ENCODE assay signal across 35 cellular contexts in the genomic region with DNA sequence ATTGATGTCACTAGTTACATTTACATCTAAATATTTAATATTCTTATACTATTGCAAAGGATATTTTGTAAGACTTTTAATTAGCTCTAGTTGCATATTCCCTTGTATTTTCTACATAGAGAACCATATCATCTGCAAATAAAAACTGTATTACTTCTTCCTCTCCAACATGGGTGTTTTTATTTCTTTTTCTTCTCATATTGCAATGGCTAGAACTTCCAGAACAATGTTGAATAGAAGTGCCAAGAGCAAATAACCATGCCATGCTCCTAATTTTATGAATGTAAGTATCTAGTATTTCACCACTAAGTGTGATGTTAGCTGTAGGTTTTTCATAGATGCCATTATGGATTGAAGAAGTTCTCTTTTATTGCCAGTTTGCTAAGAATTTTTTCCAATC.
DNase-seq lines count a peak whose midpoint lies in the region; ATAC-seq, FAIRE-seq and TF ChIP-seq lines count a peak whose summit lies in the region.
"Had no signal": no experiment of that assay in that cellular context is flagged by ENCODE, and none has a peak within 500 bp of the region (broad histone marks: within the 10 kb centered on the region; RNA-seq: fewer than 3 reads in every experiment).

No MANE protein-coding gene starts in this region.

- no peak for ATAC-seq in WTC11
- ATAC-seq: A549; CD8-positive, alpha-beta T cell had no signal

- H3K79me2 ChIP-seq in H1 (ENCODE audit: control insufficient read depth in 1 of 2, insufficient read depth in 2 of 2, low read length in 2 of 2), result no peaks in the 10 kb centered on the region

- H4K8ac ChIP-seq in H1 (ENCODE audit: extremely low read depth, insufficient read depth, low read length), result no peak overlapping the region

- H3K27ac ChIP-seq in HEK293 (ENCODE audit: extremely low read depth, low read depth, low read length) (no peak overlapping the region), H1 (ENCODE audit: low read depth, low read length) (no peak overlapping the region)
- H3K27ac ChIP-seq: 22Rv1; A549; BLaER1; BLaER1 treated with 17β-estradiol and CSF1 and Interleukin-3, amounts not matched to agents 10 nM and 100 nM; C4-2B had no signal

- H2AFZ ChIP-seq in H1 (ENCODE audit: low read length), result no peak overlapping the region

- H2BK15ac ChIP-seq in H1 (ENCODE audit: low read length), result no peak overlapping the region

- FAIRE-seq in H1 (lab: Jason Lieb, UNC), result no peak
- FAIRE-seq: A204.1, A549, D721Med had no signal

- H3K36me3 Mint-ChIP-seq in WTC11, result peaks cover 25% of the 10 kb centered on the region
- H3K36me3 Mint-ChIP-seq: CD14-positive monocyte; CD4-positive, alpha-beta memory T cell; CD4-positive, CD25-positive, alpha-beta regulatory T cell; CD8-positive, alpha-beta T cell had no signal

- no peak for TF ChIP-seq EP300 in H1 (IDR thresholded peaks at IDR 0.05; ENCODE audit: borderline replicate concordance in 1 of 2, low read depth in 2 of 2, low read length in 2 of 2)

- no peak overlapping the region for H3K4me2 ChIP-seq in H1 (ENCODE audit: insufficient read depth in 1 of 2, low read depth in 2 of 2, low read length in 2 of 2)
- H3K4me2 ChIP-seq: A549; BLaER1; BLaER1 treated with 17β-estradiol and CSF1 and Interleukin-3, amounts not matched to agents 10 nM and 100 nM had no signal

- no peak overlapping the region for H4K5ac ChIP-seq in H1 (ENCODE audit: insufficient read length, low read depth, low read length)

- no peak for TF ChIP-seq CTCF in HEK293 (tag by site-specific recombination; IDR thresholded peaks at IDR 0.05)
- no peak for TF ChIP-seq CTCF in WTC11 (IDR thresholded peaks at IDR 0.05)
- TF ChIP-seq CTCF in H1 (IDR thresholded peaks at IDR 0.05; ENCODE audit: control extremely low read depth in 1 of 3, insufficient read depth in 1 of 3, low read depth in 1 of 3, low read length in 3 of 3), result no peak

- H2AK5ac ChIP-seq in H1 (ENCODE audit: low read depth, low read length), result no peak overlapping the region

- H3K4me3 ChIP-seq in HEK293 (ENCODE audit: low read depth, low read length), result no peak overlapping the region
- no peak overlapping the region for H3K4me3 ChIP-seq in H1 (ENCODE audit: extremely low read depth in 1 of 4, insufficient read depth in 2 of 4, low read depth in 3 of 4, low read length in 4 of 4)
- H3K4me3 ChIP-seq: A549; BLaER1; BLaER1 treated with 17β-estradiol and CSF1 and Interleukin-3, amounts not matched to agents 10 nM and 100 nM had no signal

- no peak overlapping the region for H2BK120ac ChIP-seq in H1 (replicated peaks; ENCODE audit: low read depth, low read length)

- no peak overlapping the region for H2BK20ac ChIP-seq in H1 (ENCODE audit: low read length)

- no peaks in the 10 kb centered on the region for H4K20me1 ChIP-seq in H1 (replicated peaks in 1 of 2; ENCODE audit: control insufficient read depth in 1 of 2, insufficient read depth in 2 of 2, low read length in 2 of 2)
- H4K20me1 ChIP-seq: BLaER1; BLaER1 treated with 17β-estradiol and CSF1 and Interleukin-3, amounts not matched to agents 10 nM and 100 nM had no signal

- peaks cover 50% of the 10 kb centered on the region for H3K9me3 Mint-ChIP-seq in WTC11

- TF ChIP-seq POLR2A in H1 (IDR thresholded peaks at IDR 0.05; ENCODE audit: control extremely low read depth in 1 of 2, low read depth in 2 of 2, low read length in 2 of 2), result no peak

- H3K4me1 Mint-ChIP-seq in WTC11, result peaks cover 19% of the 10 kb centered on the region
- H3K4me1 Mint-ChIP-seq: B cell; CD14-positive monocyte; CD4-positive, alpha-beta memory T cell; CD4-positive, CD25-positive, alpha-beta regulatory T cell; CD8-positive, alpha-beta memory T cell had no signal

- H2BK5ac ChIP-seq in H1 (ENCODE audit: low read depth, low read length), result no peak overlapping the region

- POLR2A ChIA-PET in HEK293 (lab: Yijun Ruan, JAX), result no interaction called here
- POLR2A ChIA-PET in WTC11 (lab: Charles Lee), result no interaction called here
- POLR2A ChIA-PET in H1 (lab: Charles Lee; ENCODE audit: partially characterized antibody), result no interaction called here

- H3K79me1 ChIP-seq in H1 (ENCODE audit: low read depth, low read length), result no peaks in the 10 kb centered on the region

- H3K23me2 ChIP-seq in H1 (ENCODE audit: low read depth, low read length), result no peaks in the 10 kb centered on the region

- H3K36me3 ChIP-seq in HEK293 (ENCODE audit: control insufficient read depth in 2 of 2, insufficient read depth in 1 of 2, low read length in 2 of 2) (no peaks in the 10 kb centered on the region), H1 (ENCODE audit: control insufficient read depth in 2 of 4, insufficient read depth in 4 of 4, low read length in 3 of 4) (no peaks in the 10 kb centered on the region)
- H3K36me3 ChIP-seq: BE2C; BLaER1; BLaER1 treated with 17β-estradiol and CSF1 and Interleukin-3, amounts not matched to agents 10 nM and 100 nM had no signal

- H3K9me3 ChIP-seq in HEK293 (ENCODE audit: control insufficient read depth, insufficient read depth, low read depth, low read length) (no peaks in the 10 kb centered on the region), H1 (ENCODE audit: insufficient read depth in 2 of 2, low read depth in 1 of 2, low read length in 1 of 2) (peaks cover 0 to 14% of the 10 kb centered on the region in 2 experiments; a peak in 2 of 4 replicates)
- H3K9me3 ChIP-seq: A549, BE2C had no signal

- CTCF ChIA-PET in HEK293 (lab: Yijun Ruan, JAX) (interaction anchor here (1.2 kb wide), 1 partner anchor 156 kb away, joined by 5 read pairs; no protein-coding TSS in a partner anchor), WTC11 (lab: Charles Lee) (no interaction called here), H1 (lab: Charles Lee; ENCODE audit: partially characterized antibody) (no interaction called here)

- H4K91ac ChIP-seq in H1 (replicated peaks; ENCODE audit: insufficient read length, low read length), result no peak overlapping the region

- no peak overlapping the region for H3K4ac ChIP-seq in H1 (replicated peaks; ENCODE audit: insufficient read length, low read depth, low read length)

- H3K4me1 ChIP-seq in HEK293 (ENCODE audit: control insufficient read depth, insufficient read depth, low read length) (no peaks in the 10 kb centered on the region), H1 (replicated peaks in 1 of 4; ENCODE audit: control insufficient read depth in 3 of 4, insufficient read depth in 4 of 4, low read length in 3 of 4) (peaks cover 0 to 6% (median 5%) of the 10 kb centered on the region in 4 experiments; a peak in 2 of 7 replicates)
- H3K4me1 ChIP-seq: A549; BLaER1; BLaER1 treated with 17β-estradiol and CSF1 and Interleukin-3, amounts not matched to agents 10 nM and 100 nM; Caco-2 had no signal

- no peak overlapping the region for H3K18ac ChIP-seq in H1 (ENCODE audit: extremely low read depth, low read length)

- no peaks in the 10 kb centered on the region for H3K27me3 ChIP-seq in H1 (replicated peaks in 1 of 4; ENCODE audit: control insufficient read depth in 3 of 4, extremely low read depth in 1 of 4, insufficient read depth in 3 of 4, low read length in 3 of 4)
- H3K27me3 ChIP-seq: BE2C; BLaER1; BLaER1 treated with 17β-estradiol and CSF1 and Interleukin-3, amounts not matched to agents 10 nM and 100 nM had no signal

- no peak overlapping the region for H3K14ac ChIP-seq in H1 (ENCODE audit: insufficient read length)

- TF ChIP-seq RAD21 in H1 (IDR thresholded peaks at IDR 0.05 in 1 of 2, conservative IDR thresholded peaks at IDR 0.05 in 1 of 2; ENCODE audit: low read depth in 2 of 2, low read length in 2 of 2), result no peak

- no peak overlapping the region for H3K23ac ChIP-seq in H1 (ENCODE audit: insufficient read length)

- H3K4me3 Mint-ChIP-seq in WTC11, result no peak overlapping the region
- H3K4me3 Mint-ChIP-seq: B cell; CD14-positive monocyte; CD4-positive, alpha-beta memory T cell; CD4-positive, alpha-beta T cell; CD4-positive, CD25-positive, alpha-beta regulatory T cell; CD8-positive, alpha-beta memory T cell; CD8-positive, alpha-beta T cell had no signal

- no peak overlapping the region for H2BK12ac ChIP-seq in H1 (ENCODE audit: low read depth, low read length)

- no peak overlapping the region for H3K56ac ChIP-seq in H1 (replicated peaks; ENCODE audit: insufficient read length, low read depth, low read length)

- H3K9ac ChIP-seq in H1 (replicated peaks in 1 of 4; ENCODE audit: extremely low read depth in 1 of 4, low read depth in 3 of 4, low read length in 3 of 4), result no peak overlapping the region
- H3K9ac ChIP-seq: BLaER1; BLaER1 treated with 17β-estradiol and CSF1 and Interleukin-3, amounts not matched to agents 10 nM and 100 nM had no signal

- H3K27me3 Mint-ChIP-seq in WTC11 (ENCODE audit: low read depth), result no peaks in the 10 kb centered on the region

- no peak overlapping the region for H3K27ac Mint-ChIP-seq in WTC11
- H3K27ac Mint-ChIP-seq: B cell; CD14-positive monocyte; CD4-positive, alpha-beta memory T cell; CD4-positive, alpha-beta T cell; CD4-positive, CD25-positive, alpha-beta regulatory T cell; CD8-positive, alpha-beta memory T cell; CD8-positive, alpha-beta T cell had no signal

- DNase-seq in WTC11 (ENCODE audit: low spot score), result no peak
- DNase-seq in H1 (ENCODE audit: low read depth in 1 of 2, low spot score in 2 of 2), result no peak
- no peak for DNase-seq in activated CD4-positive, alpha-beta T cell treated with anti-CD3 and anti-CD28 coated beads for 1 hour
- DNase-seq in NCI-H1417 treated with DMSO at 0.1 percent for 48 hours (lab: John Stamatoyannopoulos, UW), result no peak
- no peak for DNase-seq in A172 (ENCODE audit: low spot score)
- DNase-seq: 8988T; ACHN; AML-193; BE2C; C1 segment of cervical spinal cord; Caco-2; Calu3; CD4-positive, alpha-beta memory T cell; CD4-positive, alpha-beta T cell; CD4-positive, CD25-positive, alpha-beta regulatory T cell; CD8-positive, alpha-beta memory T cell; CD8-positive, alpha-beta T cell; COR-L47; DMS 273 treated with DMSO at 0.1 percent for 48 hours; DMS153; DMS53; DMS79; DMS79 treated with DMSO at 0.1 percent for 48 hours; DND-41; EL had no signal

TF ChIP-seq in HEK293, 187 proteins besides CTCF, POLR2A, EP300 and RAD21:
- TF ChIP-seq KLF1 (tag by site-specific recombination; IDR thresholded peaks at IDR 0.05), result no peak
- TF ChIP-seq IKZF3 (tag by site-specific recombination; IDR thresholded peaks at IDR 0.05), result no peak
- peak; percentile 83 for TF ChIP-seq SETDB1 (IDR thresholded peaks at IDR 0.05; ENCODE audit: insufficient read length, low read length)
TF ChIP-seq in HEK293: peak in this region for 1.

TF ChIP-seq in WTC11, 78 proteins besides CTCF, POLR2A, EP300 and RAD21:
- TF ChIP-seq JUN (CRISPR knock-in tag; IDR thresholded peaks at IDR 0.05) (no peak), GTF2I (CRISPR knock-in tag; conservative IDR thresholded peaks at IDR 0.05) (peak; percentile 70; the same call in 1 of the 2 replicates)

TF ChIP-seq in H1, 55 proteins besides CTCF, POLR2A, EP300 and RAD21:
- TF ChIP-seq BRCA1 (IDR thresholded peaks at IDR 0.05; ENCODE audit: low read depth, low read length) (no peak), KDM1A (IDR thresholded peaks at IDR 0.05; ENCODE audit: borderline replicate concordance, low read length) (0 out of 2 replicates have a peak, but pooled peaks have one; percentile 43)
TF ChIP-seq in H1: peak in this region for 1.
